13 cellular contexts compared by ENCODE assay signal in genomic region chr2:164980688-164981087, GRCh38. TPM values are rescaled to one million over a fixed set of nuclear protein-coding genes. Genes with fewer than 3 reads are reported as not detected.
A peak's percentile ranks its signal among the peaks of the same experiment; 100 is the strongest.
DNase-seq lines count a peak whose midpoint lies in the region; ATAC-seq, FAIRE-seq and TF ChIP-seq lines count a peak whose summit lies in the region.
"Not testable (repeated sequence)": the region's sequence is repeated elsewhere in the genome, so short reads cannot be mapped to it uniquely, and the experiment has no call there.
"Had no signal": no experiment of that assay in that cellular context is flagged by ENCODE, and none has a peak within 500 bp of the region (broad histone marks: within the 10 kb centered on the region; RNA-seq: fewer than 3 reads in every experiment).

No MANE protein-coding gene starts in this region.

- peak overlapping the region; percentile 30 for H3K27ac Mint-ChIP-seq in activated B cell treated with CpG ODN at 0.5 μM for 24 hours

- TF ChIP-seq CTCF in IMR-90 (conservative IDR thresholded peaks at IDR 0.05; ENCODE audit: low read depth, low read length); PC-3 (conservative IDR thresholded peaks at IDR 0.05; ENCODE audit: low read depth, low read length); activated B cell treated with CpG ODN at 0.5 μM for 24 hours (IDR thresholded peaks at IDR 0.05): not testable (repeated sequence)

- H3K23ac ChIP-seq in IMR-90 (ENCODE audit: low read depth, low read length); mesenchymal stem cell (ENCODE audit: low read length in 2 of 2): not testable (repeated sequence)

- TF ChIP-seq RAD21 in IMR-90 (IDR thresholded peaks at IDR 0.05; ENCODE audit: low read length) = not testable (repeated sequence)

- H2AK5ac ChIP-seq in IMR-90 (ENCODE audit: low read depth, low read length); mesenchymal stem cell (ENCODE audit: low read length, severe bottlenecking): not testable (repeated sequence)

- H3K4me3 Mint-ChIP-seq in activated B cell treated with CpG ODN at 0.5 μM for 24 hours = not testable (repeated sequence)

- intact Hi-C loops in IMR-90 (cut with micrococcal nuclease); activated B cell treated with CpG ODN at 0.5 μM for 24 hours (cut with micrococcal nuclease): not testable (repeated sequence)
- intact Hi-C loops in PC-3 (cut with micrococcal nuclease) = loop anchor here (1.0 to 5.0 kb wide), 3 partner anchors 12 to 243 kb away; no protein-coding TSS in a partner anchor

- POLR2A ChIA-PET in IMR-90 (lab: Charles Lee; ENCODE audit: unreplicated experiment); activated B cell treated with CpG ODN at 0.5 μM for 24 hours (lab: Charles Lee): not testable (repeated sequence)
- POLR2A ChIA-PET in PC-3 (lab: Charles Lee; ENCODE audit: unreplicated experiment) = interaction anchor here (0.7 kb wide), 1 partner anchor 133 kb away, joined by 3 read pairs; no protein-coding TSS in a partner anchor

- not testable (repeated sequence) for BruUV-seq in IMR-90 (replicated peaks; lab: Mats Ljungman, UMichigan); PC-3 (replicated peaks; lab: Mats Ljungman, UMichigan)

- H3K27ac ChIP-seq in IMR-90 (ENCODE audit: insufficient read depth, low read length) = not testable (repeated sequence)
- H3K27ac ChIP-seq in PC-3 (ENCODE audit: low read length) = peak overlapping the region; percentile 94
- H3K27ac ChIP-seq in mesenchymal stem cell (ENCODE audit: low read length, poor library complexity, severe bottlenecking) = peak overlapping the region; percentile 79

- in situ Hi-C loops in IMR-90 (cut with MboI; ENCODE audit: low sequenced_read_pairs) = not testable (repeated sequence)

- H3K4me1 ChIP-seq in IMR-90 (ENCODE audit: control insufficient read depth, insufficient read depth, low read length); mesenchymal stem cell (ENCODE audit: control insufficient read depth, insufficient read depth, low read depth, low read length): not testable (repeated sequence)
- H3K4me1 ChIP-seq in PC-3 (ENCODE audit: insufficient read depth, low read length) (peaks cover 42% of the 10 kb centered on the region), skeletal muscle satellite cell (ENCODE audit: control insufficient read depth, insufficient read depth, low read length) (peaks cover 29% of the 10 kb centered on the region)

- peak overlapping the region; percentile 86; the same call in 1 of the 2 replicates for H3K18ac ChIP-seq in IMR-90 (ENCODE audit: low read depth, low read length)
- not testable (repeated sequence) for H3K18ac ChIP-seq in mesenchymal stem cell (ENCODE audit: low read depth in 1 of 2, low read length in 2 of 2)

- H2AFZ ChIP-seq in IMR-90 (replicated peaks; ENCODE audit: low read length, poor library complexity); PC-3 (ENCODE audit: low read length); mesenchymal stem cell (ENCODE audit: low read depth, low read length): not testable (repeated sequence)

- not testable (repeated sequence) for H2AK9ac ChIP-seq in IMR-90 (replicated peaks; ENCODE audit: low read depth, low read length, poor library complexity)

- H3K27me3 ChIP-seq in IMR-90 (ENCODE audit: control insufficient read depth, insufficient read depth, low read length); PC-3 (ENCODE audit: low read length); mesenchymal stem cell (ENCODE audit: control insufficient read depth in 1 of 2, insufficient read depth in 1 of 2, low read length in 2 of 2); skeletal muscle satellite cell (ENCODE audit: control insufficient read depth, insufficient read depth, low read length): not testable (repeated sequence)

- H2BK5ac ChIP-seq in IMR-90 (ENCODE audit: low read depth, low read length, poor library complexity, severe bottlenecking) = peak overlapping the region; percentile 75
- H2BK5ac ChIP-seq in mesenchymal stem cell (ENCODE audit: low read depth, low read length, poor library complexity, severe bottlenecking) = not testable (repeated sequence)

- H3K4ac ChIP-seq in IMR-90 (ENCODE audit: low read depth, low read length); mesenchymal stem cell (ENCODE audit: low read depth in 1 of 2, low read length in 2 of 2): not testable (repeated sequence)

- FAIRE-seq in GM12891 (lab: Jason Lieb, UNC) = peak; percentile 78
- peak; percentile 79 for FAIRE-seq in endometrium (lab: Jason Lieb, UNC)

- WGBS in IMR-90 (ENCODE audit: extremely low coverage in 2 of 2, insufficient read length in 1 of 2), 2 experiments = 100% methylated on average over 1 of the region's 2 CpGs; no CpG with 5 or more reads in 1 of the 2 experiments
- WGBS in mesenchymal stem cell = 44% methylated on average over 2 of the region's 2 CpGs

- not testable (repeated sequence) for H3K9me2 ChIP-seq in PC-3 (replicated peaks; ENCODE audit: low read length)

- TF ChIP-seq POLR2A in GM12891 (IDR thresholded peaks at IDR 0.05; ENCODE audit: low read depth, low read length); IMR-90 (IDR thresholded peaks at IDR 0.05; ENCODE audit: low read depth, low read length): not testable (repeated sequence)

- peak overlapping the region; percentile 88 for H2BK120ac ChIP-seq in IMR-90 (ENCODE audit: low read depth, low read length)
- H2BK120ac ChIP-seq in mesenchymal stem cell (ENCODE audit: low read depth, low read length) = not testable (repeated sequence)

- H2BK12ac ChIP-seq in mesenchymal stem cell (ENCODE audit: low read length in 2 of 2) = not testable (repeated sequence)

- peak overlapping the region; percentile 80; the same call in 1 of the 2 replicates for H4K5ac ChIP-seq in IMR-90 (ENCODE audit: low read depth, low read length)

- H3K4me2 ChIP-seq in IMR-90 (ENCODE audit: low read depth, low read length) = peak overlapping the region; percentile 29; the same call in 1 of the 2 replicates
- peak overlapping the region; percentile 71 for H3K4me2 ChIP-seq in PC-3 (ENCODE audit: low read length)
- H3K4me2 ChIP-seq in mesenchymal stem cell (ENCODE audit: low read length, poor library complexity, severe bottlenecking) = not testable (repeated sequence)
- peak overlapping the region; percentile 54 for H3K4me2 ChIP-seq in skeletal muscle satellite cell (ENCODE audit: low read length)

- H2BK20ac ChIP-seq in IMR-90 (ENCODE audit: low read depth, low read length) = peak overlapping the region; percentile 77; the same call in 1 of the 2 replicates

- not testable (repeated sequence) for H3K79me1 ChIP-seq in IMR-90 (ENCODE audit: low read depth in 1 of 2, low read length in 2 of 2); mesenchymal stem cell (replicated peaks; ENCODE audit: low read length, poor library complexity, severe bottlenecking)

- peaks cover 43% of the 10 kb centered on the region for H3K4me1 Mint-ChIP-seq in activated B cell treated with CpG ODN at 0.5 μM for 24 hours

- H4K91ac ChIP-seq in IMR-90 (ENCODE audit: insufficient read depth, low read depth, low read length) = peak overlapping the region; percentile 77
- not testable (repeated sequence) for H4K91ac ChIP-seq in mesenchymal stem cell (ENCODE audit: low read length)

- not testable (repeated sequence) for H3K79me2 ChIP-seq in PC-3 (ENCODE audit: low read length)

- H3K56ac ChIP-seq in IMR-90 (ENCODE audit: extremely low read depth, insufficient read depth, low read length) = not testable (repeated sequence)

- not testable (repeated sequence) for H3K9me1 ChIP-seq in IMR-90 (ENCODE audit: insufficient read depth, low read length)

- not testable (repeated sequence) for H3K9me3 Mint-ChIP-seq in activated B cell treated with CpG ODN at 0.5 μM for 24 hours

- peak; percentile 40 for ATAC-seq in IMR-90 (ENCODE audit: low read depth)
- ATAC-seq in PC-3 = peak; percentile 41
- ATAC-seq in activated B cell treated with CpG ODN at 0.5 μM for 24 hours (ENCODE audit: low read depth) = not testable (repeated sequence)

- dilution Hi-C loops in IMR-90 (cut with HindIII; ENCODE audit: low sequenced_read_pairs, unreplicated experiment) = not testable (repeated sequence)

- not testable (repeated sequence) for H3K9me3 ChIP-seq in IMR-90 (ENCODE audit: control insufficient read depth, insufficient read depth, low read length); PC-3 (ENCODE audit: low read length); mesenchymal stem cell (ENCODE audit: control insufficient read depth, low read length); skeletal muscle satellite cell (replicated peaks; ENCODE audit: low read length)

- peak overlapping the region; percentile 20 to 58; a peak in 2 of 4 replicates for H4K8ac ChIP-seq in IMR-90 (ENCODE audit: low read depth in 2 of 2, low read length in 2 of 2)
- not testable (repeated sequence) for H4K8ac ChIP-seq in mesenchymal stem cell (ENCODE audit: low read length)

- H3F3A ChIP-seq in PC-3 (ENCODE audit: low read length, unreplicated experiment) = not testable (repeated sequence)

- 0 out of 2 replicates have a peak overlapping the region, but pooled peaks have one; percentile 24 for H3K14ac ChIP-seq in IMR-90 (replicated peaks; ENCODE audit: low read depth, low read length)
- not testable (repeated sequence) for H3K14ac ChIP-seq in mesenchymal stem cell (ENCODE audit: low read length in 2 of 2)

- not testable (repeated sequence) for H4K20me1 ChIP-seq in IMR-90 (ENCODE audit: insufficient read depth, low read length); PC-3 (ENCODE audit: low read length)

- peak overlapping the region; percentile 42; the same call in 2 of the 3 replicates for H2BK15ac ChIP-seq in IMR-90 (ENCODE audit: low read depth, low read length)
- H2BK15ac ChIP-seq in mesenchymal stem cell (ENCODE audit: low read depth, poor library complexity, severe bottlenecking) = not testable (repeated sequence)

- CTCF ChIA-PET in IMR-90 (lab: Yijun Ruan, JAX) (interaction anchor here (1.1 kb wide), 1 partner anchor 13 kb away, joined by 3 read pairs; no protein-coding TSS in a partner anchor), PC-3 (lab: Charles Lee) (interaction anchor here (1.0 kb wide), 1 partner anchor 139 kb away, joined by 4 read pairs; the partner anchor contains the start of gene COBLL1)
- CTCF ChIA-PET in activated B cell treated with CpG ODN at 0.5 μM for 24 hours (lab: Charles Lee) = not testable (repeated sequence)

- not testable (repeated sequence) for H3K9ac ChIP-seq in IMR-90 (ENCODE audit: low read depth, low read length)
- peak overlapping the region; percentile 64 for H3K9ac ChIP-seq in PC-3 (ENCODE audit: low read length)
- H3K9ac ChIP-seq in mesenchymal stem cell (ENCODE audit: low read length) = peak overlapping the region; percentile 28
- H3K9ac ChIP-seq in skeletal muscle satellite cell (ENCODE audit: low read depth, low read length) = peak overlapping the region; percentile 42

- H3K4me3 ChIP-seq in IMR-90 (ENCODE audit: insufficient read depth, low read depth, low read length); mesenchymal stem cell (ENCODE audit: insufficient read depth in 1 of 2, low read depth in 1 of 2, low read length in 2 of 2); skeletal muscle satellite cell (ENCODE audit: low read length): not testable (repeated sequence)
- H3K4me3 ChIP-seq in PC-3 (ENCODE audit: low read length) = peak overlapping the region; percentile 36

- not testable (repeated sequence) for H3K36me3 Mint-ChIP-seq in activated B cell treated with CpG ODN at 0.5 μM for 24 hours (ENCODE audit: low read depth)

- not testable (repeated sequence) for H3K36me3 ChIP-seq in IMR-90 (ENCODE audit: control insufficient read depth, insufficient read depth, low read length); PC-3 (ENCODE audit: low read depth, low read length); mesenchymal stem cell (ENCODE audit: control insufficient read depth in 1 of 2, insufficient read depth in 2 of 2, low read depth in 1 of 2, low read length in 2 of 2); skeletal muscle satellite cell (ENCODE audit: insufficient read depth, low read length)

- DNase-seq in A172 (ENCODE audit: low spot score) (peak; percentile 57), PC-3 (peak; percentile 35), mesenchymal stem cell (peak; percentile 39)
- DNase-seq in GM12891 (ENCODE audit: insufficient read length, low spot score); IMR-90; activated B cell treated with CpG ODN at 0.5 μM for 24 hours: not testable (repeated sequence)

- H3K27me3 Mint-ChIP-seq in activated B cell treated with CpG ODN at 0.5 μM for 24 hours = not testable (repeated sequence)

RNA-seq across cellular contexts. Expression of gene SLC38A11, which starts 25.4 kb away (rescaled TPM):
- not detected in 2 replicates for total RNA-seq in A172 (2014; rRNA removed; shearing (Covaris generic))
- not detected for polyA plus RNA-seq in GM12891 (2012; ENCODE audit: low read depth, missing spikeins)
- total RNA-seq in IMR-90 (2012; rRNA removed) (under 0.01 and 0.18 TPM in 2 replicates), PC-3 (2014; rRNA removed) (0.36 TPM in 1 of 2 replicates, not detected in the other), activated B cell treated with CpG ODN at 0.5 μM for 24 hours (2.2 and 2.6 TPM in 2 replicates)
- 0.07 and 0.21 TPM in 2 replicates for polyA plus RNA-seq in IMR-90 (2012; rRNA removed)
- polyA plus RNA-seq in IMR-90 (2012; cell fraction: cytosol; rRNA removed) = 0.02 TPM in 1 of 2 replicates, not detected in the other
- polyA plus RNA-seq in IMR-90 (2012; cell fraction: nucleus; rRNA removed; ENCODE audit: low replicate concordance) = 0.09 and 1.0 TPM in 2 replicates
- not detected for polyA plus RNA-seq in mesenchymal stem cell (2013, experiment 1 of 2)
- polyA plus RNA-seq in mesenchymal stem cell (2013, experiment 2 of 2) = not detected
- not detected in 2 replicates for total RNA-seq in skeletal muscle satellite cell (2012; rRNA removed)
- total RNA-seq: activated T-helper 17 cell treated with anti-CD3 and anti-CD28 coated beads, Interleukin-2, amount 50 U/mL, for 72 hours; CD4-positive, alpha-beta memory T cell; Daoy; H4; PC-9 had no signal
- polyA plus RNA-seq: CD4-positive, alpha-beta memory T cell had no signal
